8 cellular contexts compared by ENCODE assay signal in the genomic region with DNA sequence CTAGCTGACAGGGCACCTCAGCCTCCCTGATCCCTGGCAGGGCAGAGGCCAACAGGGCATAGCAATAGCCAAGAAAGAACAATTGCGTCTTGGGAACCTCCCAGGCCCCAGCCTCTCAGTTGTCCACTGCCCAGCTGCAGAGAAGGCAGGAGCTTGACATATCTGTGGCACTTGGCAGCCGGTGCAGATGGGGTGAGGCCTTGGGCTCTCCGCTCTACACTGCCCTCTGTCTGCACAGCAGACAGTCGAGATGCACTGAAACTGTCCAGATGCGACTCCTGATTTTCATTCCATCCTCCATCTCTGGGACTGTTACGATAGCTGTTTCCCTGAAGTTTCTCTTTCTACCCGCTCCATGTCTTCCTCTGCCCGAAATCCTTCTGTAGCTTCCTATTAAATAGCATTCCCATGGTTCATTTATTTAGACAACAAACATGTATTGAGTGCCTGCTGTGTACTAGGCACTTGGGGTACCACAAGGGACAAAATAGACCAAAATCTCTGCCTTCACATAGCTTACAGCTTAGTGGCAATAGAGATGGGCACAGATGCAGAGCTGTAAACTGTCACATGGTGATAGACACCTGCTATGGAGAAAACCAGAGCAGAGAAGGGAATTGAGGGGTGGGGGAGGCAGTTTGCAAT. TPM values are rescaled to one million over a fixed set of nuclear protein-coding genes. Genes with fewer than 3 reads are reported as not detected.
DNase-seq lines count a peak whose midpoint lies in the region; ATAC-seq and TF ChIP-seq lines count a peak whose summit lies in the region.

No MANE protein-coding gene starts in this region.

- no peaks in the 10 kb centered on the region for H3K9me3 Mint-ChIP-seq in osteocyte (ENCODE audit: unreplicated experiment)

- H3K36me3 Mint-ChIP-seq in osteocyte (ENCODE audit: unreplicated experiment): peaks cover 14% of the 10 kb centered on the region

- peak overlapping the region; percentile 1 for H3K27ac Mint-ChIP-seq in osteocyte (ENCODE audit: unreplicated experiment)

- intact Hi-C loops in Right ventricle myocardium inferior (cut with DNase I) (no loop called here), cardiac septum (cut with DNase I) (no loop called here)

- ATAC-seq in Right ventricle myocardium inferior (peak; percentile 22), GM18511 (IDR thresholded peaks at IDR 0.05; ENCODE audit: unreplicated experiment) (no peak), HG03095 (IDR thresholded peaks at IDR 0.05; ENCODE audit: unreplicated experiment) (no peak)

- DNase-seq in Right ventricle myocardium inferior (ENCODE audit: missing footprints) (no peak), cardiac septum (ENCODE audit: low spot score) (no peak), NCI-H82 (lab: John Stamatoyannopoulos, UW) (peak; percentile 75), activated T-cell treated with anti-CD3 and anti-CD28 coated beads for 48 hours (ENCODE audit: low read depth) (peak; percentile 25), fibroblast of pulmonary artery (ENCODE audit: low read depth) (peak; percentile 67), osteocyte (ENCODE audit: extremely low spot score, unreplicated experiment) (no peak)

- no peak overlapping the region for H3K4me3 ChIP-seq in fibroblast of pulmonary artery (replicated peaks; ENCODE audit: low read depth, low read length)

- peaks cover 18% of the 10 kb centered on the region for H3K4me1 Mint-ChIP-seq in osteocyte (ENCODE audit: unreplicated experiment)

- H3K4me3 Mint-ChIP-seq in osteocyte (ENCODE audit: unreplicated experiment): no peak overlapping the region

- H3K27me3 Mint-ChIP-seq in osteocyte (ENCODE audit: unreplicated experiment): no peaks in the 10 kb centered on the region

- TF ChIP-seq CTCF in fibroblast of pulmonary artery (IDR thresholded peaks at IDR 0.05; ENCODE audit: low read length, missing control alignments): peak; percentile 73
- TF ChIP-seq CTCF in osteocyte (IDR thresholded peaks at IDR 0.05): peak; percentile 71

RNA-seq across cellular contexts. Expression of gene POLR3E, which starts 3.3 kb away (rescaled TPM):
- total RNA-seq in Right ventricle myocardium inferior: 36.4 TPM
- 32.7 TPM for total RNA-seq in cardiac septum
- 34.4 and 44.1 TPM in 2 replicates for total RNA-seq in osteocyte

Comparison
In these comparisons a context has a peak if more than half of its experiments do, and no peak if none do; other contexts are left out.
1. DNase-seq: peak in NCI-H82 (single experiment), activated T-cell treated with anti-CD3 and anti-CD28 coated beads for 48 hours (single experiment) and fibroblast of pulmonary artery (single experiment); none in Right ventricle myocardium inferior (single experiment), cardiac septum (single experiment) and osteocyte (single experiment).